ENCODE assay signal across 1 cellular context in the genomic region with DNA sequence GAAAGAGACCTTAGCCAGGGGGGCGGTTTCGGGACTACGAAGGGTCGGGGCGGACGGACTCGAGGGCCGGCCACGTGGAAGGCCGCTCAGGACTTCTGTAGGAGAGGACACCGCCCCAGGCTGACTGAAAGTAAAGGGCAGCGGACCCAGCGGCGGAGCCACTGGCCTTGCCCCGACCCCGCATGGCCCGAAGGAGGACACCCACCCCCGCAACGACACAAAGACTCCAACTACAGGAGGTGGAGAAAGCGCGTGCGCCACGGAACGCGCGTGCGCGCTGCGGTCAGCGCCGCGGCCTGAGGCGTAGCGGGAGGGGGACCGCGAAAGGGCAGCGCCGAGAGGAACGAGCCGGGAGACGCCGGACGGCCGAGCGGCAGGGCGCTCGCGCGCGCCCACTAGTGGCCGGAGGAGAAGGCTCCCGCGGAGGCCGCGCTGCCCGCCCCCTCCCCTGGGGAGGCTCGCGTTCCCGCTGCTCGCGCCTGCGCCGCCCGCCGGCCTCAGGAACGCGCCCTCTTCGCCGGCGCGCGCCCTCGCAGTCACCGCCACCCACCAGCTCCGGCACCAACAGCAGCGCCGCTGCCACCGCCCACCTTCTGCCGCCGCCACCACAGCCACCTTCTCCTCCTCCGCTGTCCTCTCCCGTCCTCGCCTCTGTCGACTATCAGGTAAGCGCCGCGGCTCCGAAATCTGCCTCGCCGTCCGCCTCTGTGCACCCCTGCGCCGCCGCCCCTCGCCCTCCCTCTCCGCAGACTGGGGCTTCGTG.
TF ChIP-seq lines count a peak whose summit lies in the region.

A gene (plus strand): TSS at position 533 of the 763 bp plus-strand sequence. CDS start 67,784 bp downstream, outside the sequence.

TF ChIP-seq in HepG2, 621 proteins besides CTCF, POLR2A, EP300 and RAD21 (continued from another document and continues in another):
- TF ChIP-seq, protein P1, sequence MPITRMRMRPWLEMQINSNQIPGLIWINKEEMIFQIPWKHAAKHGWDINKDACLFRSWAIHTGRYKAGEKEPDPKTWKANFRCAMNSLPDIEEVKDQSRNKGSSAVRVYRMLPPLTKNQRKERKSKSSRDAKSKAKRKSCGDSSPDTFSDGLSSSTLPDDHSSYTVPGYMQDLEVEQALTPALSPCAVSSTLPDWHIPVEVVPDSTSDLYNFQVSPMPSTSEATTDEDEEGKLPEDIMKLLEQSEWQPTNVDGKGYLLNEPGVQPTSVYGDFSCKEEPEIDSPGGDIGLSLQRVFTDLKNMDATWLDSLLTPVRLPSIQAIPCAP (CRISPR knock-in tag; IDR thresholded peaks at IDR 0.05; ENCODE audit: low read depth) = no peak
- TF ChIP-seq ZNF510 (CRISPR knock-in tag; IDR thresholded peaks at IDR 0.05; ENCODE audit: low read depth) (no peak), HNRNPUL1 (IDR thresholded peaks at IDR 0.05; ENCODE audit: low read depth, low read length) (no peak), MIER2 (CRISPR knock-in tag; IDR thresholded peaks at IDR 0.05) (no peak), PAF1 (CRISPR knock-in tag; IDR thresholded peaks at IDR 0.05) (no peak), TOPORS (CRISPR knock-in tag; IDR thresholded peaks at IDR 0.05) (no peak), ZSCAN29 (CRISPR knock-in tag; conservative IDR thresholded peaks at IDR 0.05) (no peak), SMC3 (IDR thresholded peaks at IDR 0.05; ENCODE audit: low read length) (peak; percentile 16; the same call in 1 of the 2 replicates), ATF7 (IDR thresholded peaks at IDR 0.05) (no peak), ATF7 (CRISPR knock-in tag; IDR thresholded peaks at IDR 0.05) (no peak), TBL1XR1 (IDR thresholded peaks at IDR 0.05; ENCODE audit: borderline replicate concordance, low read length, partially characterized antibody) (no peak), MBD4 (IDR thresholded peaks at IDR 0.05; ENCODE audit: borderline replicate concordance, low read length) (no peak), ELF3 (CRISPR knock-in tag; IDR thresholded peaks at IDR 0.05) (no peak), SMARCE1 (IDR thresholded peaks at IDR 0.05; ENCODE audit: borderline replicate concordance) (no peak), NKX3-1 (CRISPR knock-in tag; IDR thresholded peaks at IDR 0.05) (no peak), ZNF709 (CRISPR knock-in tag; IDR thresholded peaks at IDR 0.05) (peak; percentile 42), ZBTB38 (CRISPR knock-in tag; IDR thresholded peaks at IDR 0.05) (peak; percentile 98), SETDB1 (CRISPR knock-in tag; IDR thresholded peaks at IDR 0.05; ENCODE audit: borderline replicate concordance) (no peak), ZNF569 (CRISPR knock-in tag; IDR thresholded peaks at IDR 0.05; ENCODE audit: borderline replicate concordance) (no peak), SNAI1 (CRISPR knock-in tag; IDR thresholded peaks at IDR 0.05; ENCODE audit: borderline replicate concordance) (no peak), GABPA (IDR thresholded peaks at IDR 0.05; ENCODE audit: low read depth, low read length) (no peak), GABPA (CRISPR knock-in tag; IDR thresholded peaks at IDR 0.05; ENCODE audit: low read depth) (no peak), IKZF4 (CRISPR knock-in tag; IDR thresholded peaks at IDR 0.05; ENCODE audit: borderline replicate concordance, low read depth, not compliant biosample characterization) (no peak), GLI4 (CRISPR knock-in tag; IDR thresholded peaks at IDR 0.05; ENCODE audit: borderline replicate concordance) (no peak), ZNF747 (CRISPR knock-in tag; IDR thresholded peaks at IDR 0.05; ENCODE audit: borderline replicate concordance) (0 out of 2 replicates have a peak, but pooled peaks have one; percentile 10), RBAK (CRISPR knock-in tag; IDR thresholded peaks at IDR 0.05) (no peak), TARDBP (CRISPR knock-in tag; IDR thresholded peaks at IDR 0.05) (no peak), ZNF629 (CRISPR knock-in tag; conservative IDR thresholded peaks at IDR 0.05) (no peak), EEA1 (CRISPR knock-in tag; IDR thresholded peaks at IDR 0.05; ENCODE audit: borderline replicate concordance) (peak; percentile 77; the same call in 1 of the 2 replicates), ZNF652 (CRISPR knock-in tag; IDR thresholded peaks at IDR 0.05; ENCODE audit: borderline replicate concordance, low read depth) (no peak), TEAD2 (CRISPR knock-in tag; IDR thresholded peaks at IDR 0.05) (0 out of 2 replicates have a peak, but pooled peaks have one; percentile 20), MED8 (CRISPR knock-in tag; IDR thresholded peaks at IDR 0.05; ENCODE audit: insufficient replicate concordance) (no peak)
- TF ChIP-seq, protein P2, sequence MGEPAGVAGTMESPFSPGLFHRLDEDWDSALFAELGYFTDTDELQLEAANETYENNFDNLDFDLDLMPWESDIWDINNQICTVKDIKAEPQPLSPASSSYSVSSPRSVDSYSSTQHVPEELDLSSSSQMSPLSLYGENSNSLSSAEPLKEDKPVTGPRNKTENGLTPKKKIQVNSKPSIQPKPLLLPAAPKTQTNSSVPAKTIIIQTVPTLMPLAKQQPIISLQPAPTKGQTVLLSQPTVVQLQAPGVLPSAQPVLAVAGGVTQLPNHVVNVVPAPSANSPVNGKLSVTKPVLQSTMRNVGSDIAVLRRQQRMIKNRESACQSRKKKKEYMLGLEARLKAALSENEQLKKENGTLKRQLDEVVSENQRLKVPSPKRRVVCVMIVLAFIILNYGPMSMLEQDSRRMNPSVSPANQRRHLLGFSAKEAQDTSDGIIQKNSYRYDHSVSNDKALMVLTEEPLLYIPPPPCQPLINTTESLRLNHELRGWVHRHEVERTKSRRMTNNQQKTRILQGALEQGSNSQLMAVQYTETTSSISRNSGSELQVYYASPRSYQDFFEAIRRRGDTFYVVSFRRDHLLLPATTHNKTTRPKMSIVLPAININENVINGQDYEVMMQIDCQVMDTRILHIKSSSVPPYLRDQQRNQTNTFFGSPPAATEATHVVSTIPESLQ (CRISPR knock-in tag; conservative IDR thresholded peaks at IDR 0.05) = no peak
- TF ChIP-seq, protein P3, sequence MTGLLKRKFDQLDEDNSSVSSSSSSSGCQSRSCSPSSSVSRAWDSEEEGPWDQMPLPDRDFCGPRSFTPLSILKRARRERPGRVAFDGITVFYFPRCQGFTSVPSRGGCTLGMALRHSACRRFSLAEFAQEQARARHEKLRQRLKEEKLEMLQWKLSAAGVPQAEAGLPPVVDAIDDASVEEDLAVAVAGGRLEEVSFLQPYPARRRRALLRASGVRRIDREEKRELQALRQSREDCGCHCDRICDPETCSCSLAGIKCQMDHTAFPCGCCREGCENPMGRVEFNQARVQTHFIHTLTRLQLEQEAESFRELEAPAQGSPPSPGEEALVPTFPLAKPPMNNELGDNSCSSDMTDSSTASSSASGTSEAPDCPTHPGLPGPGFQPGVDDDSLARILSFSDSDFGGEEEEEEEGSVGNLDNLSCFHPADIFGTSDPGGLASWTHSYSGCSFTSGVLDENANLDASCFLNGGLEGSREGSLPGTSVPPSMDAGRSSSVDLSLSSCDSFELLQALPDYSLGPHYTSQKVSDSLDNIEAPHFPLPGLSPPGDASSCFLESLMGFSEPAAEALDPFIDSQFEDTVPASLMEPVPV (CRISPR knock-in tag; IDR thresholded peaks at IDR 0.05) = no peak
- TF ChIP-seq, protein P4, sequence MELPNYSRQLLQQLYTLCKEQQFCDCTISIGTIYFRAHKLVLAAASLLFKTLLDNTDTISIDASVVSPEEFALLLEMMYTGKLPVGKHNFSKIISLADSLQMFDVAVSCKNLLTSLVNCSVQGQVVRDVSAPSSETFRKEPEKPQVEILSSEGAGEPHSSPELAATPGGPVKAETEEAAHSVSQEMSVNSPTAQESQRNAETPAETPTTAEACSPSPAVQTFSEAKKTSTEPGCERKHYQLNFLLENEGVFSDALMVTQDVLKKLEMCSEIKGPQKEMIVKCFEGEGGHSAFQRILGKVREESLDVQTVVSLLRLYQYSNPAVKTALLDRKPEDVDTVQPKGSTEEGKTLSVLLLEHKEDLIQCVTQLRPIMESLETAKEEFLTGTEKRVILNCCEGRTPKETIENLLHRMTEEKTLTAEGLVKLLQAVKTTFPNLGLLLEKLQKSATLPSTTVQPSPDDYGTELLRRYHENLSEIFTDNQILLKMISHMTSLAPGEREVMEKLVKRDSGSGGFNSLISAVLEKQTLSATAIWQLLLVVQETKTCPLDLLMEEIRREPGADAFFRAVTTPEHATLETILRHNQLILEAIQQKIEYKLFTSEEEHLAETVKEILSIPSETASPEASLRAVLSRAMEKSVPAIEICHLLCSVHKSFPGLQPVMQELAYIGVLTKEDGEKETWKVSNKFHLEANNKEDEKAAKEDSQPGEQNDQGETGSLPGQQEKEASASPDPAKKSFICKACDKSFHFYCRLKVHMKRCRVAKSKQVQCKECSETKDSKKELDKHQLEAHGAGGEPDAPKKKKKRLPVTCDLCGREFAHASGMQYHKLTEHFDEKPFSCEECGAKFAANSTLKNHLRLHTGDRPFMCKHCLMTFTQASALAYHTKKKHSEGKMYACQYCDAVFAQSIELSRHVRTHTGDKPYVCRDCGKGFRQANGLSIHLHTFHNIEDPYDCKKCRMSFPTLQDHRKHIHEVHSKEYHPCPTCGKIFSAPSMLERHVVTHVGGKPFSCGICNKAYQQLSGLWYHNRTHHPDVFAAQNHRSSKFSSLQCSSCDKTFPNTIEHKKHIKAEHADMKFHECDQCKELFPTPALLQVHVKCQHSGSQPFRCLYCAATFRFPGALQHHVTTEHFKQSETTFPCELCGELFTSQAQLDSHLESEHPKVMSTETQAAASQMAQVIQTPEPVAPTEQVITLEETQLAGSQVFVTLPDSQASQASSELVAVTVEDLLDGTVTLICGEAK (IDR thresholded peaks at IDR 0.05) = no peak
- TF ChIP-seq, protein P4 (CRISPR knock-in tag; IDR thresholded peaks at IDR 0.05) = 0 out of 2 replicates have a peak, but pooled peaks have one; percentile 23
- TF ChIP-seq, protein P5, sequence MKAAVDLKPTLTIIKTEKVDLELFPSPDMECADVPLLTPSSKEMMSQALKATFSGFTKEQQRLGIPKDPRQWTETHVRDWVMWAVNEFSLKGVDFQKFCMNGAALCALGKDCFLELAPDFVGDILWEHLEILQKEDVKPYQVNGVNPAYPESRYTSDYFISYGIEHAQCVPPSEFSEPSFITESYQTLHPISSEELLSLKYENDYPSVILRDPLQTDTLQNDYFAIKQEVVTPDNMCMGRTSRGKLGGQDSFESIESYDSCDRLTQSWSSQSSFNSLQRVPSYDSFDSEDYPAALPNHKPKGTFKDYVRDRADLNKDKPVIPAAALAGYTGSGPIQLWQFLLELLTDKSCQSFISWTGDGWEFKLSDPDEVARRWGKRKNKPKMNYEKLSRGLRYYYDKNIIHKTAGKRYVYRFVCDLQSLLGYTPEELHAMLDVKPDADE (CRISPR knock-in tag; IDR thresholded peaks at IDR 0.05) = no peak
- TF ChIP-seq, protein P6, sequence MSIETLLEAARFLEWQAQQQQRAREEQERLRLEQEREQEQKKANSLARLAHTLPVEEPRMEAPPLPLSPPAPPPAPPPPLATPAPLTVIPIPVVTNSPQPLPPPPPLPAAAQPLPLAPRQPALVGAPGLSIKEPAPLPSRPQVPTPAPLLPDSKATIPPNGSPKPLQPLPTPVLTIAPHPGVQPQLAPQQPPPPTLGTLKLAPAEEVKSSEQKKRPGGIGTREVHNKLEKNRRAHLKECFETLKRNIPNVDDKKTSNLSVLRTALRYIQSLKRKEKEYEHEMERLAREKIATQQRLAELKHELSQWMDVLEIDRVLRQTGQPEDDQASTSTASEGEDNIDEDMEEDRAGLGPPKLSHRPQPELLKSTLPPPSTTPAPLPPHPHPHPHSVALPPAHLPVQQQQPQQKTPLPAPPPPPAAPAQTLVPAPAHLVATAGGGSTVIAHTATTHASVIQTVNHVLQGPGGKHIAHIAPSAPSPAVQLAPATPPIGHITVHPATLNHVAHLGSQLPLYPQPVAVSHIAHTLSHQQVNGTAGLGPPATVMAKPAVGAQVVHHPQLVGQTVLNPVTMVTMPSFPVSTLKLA (IDR thresholded peaks at IDR 0.05) = no peak
- TF ChIP-seq, protein P7, sequence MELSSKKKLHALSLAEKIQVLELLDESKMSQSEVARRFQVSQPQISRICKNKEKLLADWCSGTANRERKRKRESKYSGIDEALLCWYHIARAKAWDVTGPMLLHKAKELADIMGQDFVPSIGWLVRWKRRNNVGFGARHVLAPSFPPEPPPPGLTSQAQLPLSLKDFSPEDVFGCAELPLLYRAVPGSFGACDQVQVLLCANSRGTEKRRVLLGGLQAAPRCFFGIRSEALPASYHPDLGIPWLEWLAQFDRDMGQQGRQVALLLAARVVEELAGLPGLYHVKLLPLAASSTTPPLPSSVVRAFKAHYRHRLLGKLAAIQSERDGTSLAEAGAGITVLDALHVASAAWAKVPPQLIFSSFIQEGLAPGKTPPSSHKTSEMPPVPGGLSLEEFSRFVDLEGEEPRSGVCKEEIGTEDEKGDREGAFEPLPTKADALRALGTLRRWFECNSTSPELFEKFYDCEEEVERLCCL (CRISPR knock-in tag; IDR thresholded peaks at IDR 0.05; ENCODE audit: borderline replicate concordance) = no peak
- TF ChIP-seq, protein P8, sequence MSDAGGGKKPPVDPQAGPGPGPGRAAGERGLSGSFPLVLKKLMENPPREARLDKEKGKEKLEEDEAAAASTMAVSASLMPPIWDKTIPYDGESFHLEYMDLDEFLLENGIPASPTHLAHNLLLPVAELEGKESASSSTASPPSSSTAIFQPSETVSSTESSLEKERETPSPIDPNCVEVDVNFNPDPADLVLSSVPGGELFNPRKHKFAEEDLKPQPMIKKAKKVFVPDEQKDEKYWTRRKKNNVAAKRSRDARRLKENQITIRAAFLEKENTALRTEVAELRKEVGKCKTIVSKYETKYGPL (CRISPR knock-in tag; IDR thresholded peaks at IDR 0.05) = no peak
